ENCODE assay signal across 1 cellular context in the genomic region with DNA sequence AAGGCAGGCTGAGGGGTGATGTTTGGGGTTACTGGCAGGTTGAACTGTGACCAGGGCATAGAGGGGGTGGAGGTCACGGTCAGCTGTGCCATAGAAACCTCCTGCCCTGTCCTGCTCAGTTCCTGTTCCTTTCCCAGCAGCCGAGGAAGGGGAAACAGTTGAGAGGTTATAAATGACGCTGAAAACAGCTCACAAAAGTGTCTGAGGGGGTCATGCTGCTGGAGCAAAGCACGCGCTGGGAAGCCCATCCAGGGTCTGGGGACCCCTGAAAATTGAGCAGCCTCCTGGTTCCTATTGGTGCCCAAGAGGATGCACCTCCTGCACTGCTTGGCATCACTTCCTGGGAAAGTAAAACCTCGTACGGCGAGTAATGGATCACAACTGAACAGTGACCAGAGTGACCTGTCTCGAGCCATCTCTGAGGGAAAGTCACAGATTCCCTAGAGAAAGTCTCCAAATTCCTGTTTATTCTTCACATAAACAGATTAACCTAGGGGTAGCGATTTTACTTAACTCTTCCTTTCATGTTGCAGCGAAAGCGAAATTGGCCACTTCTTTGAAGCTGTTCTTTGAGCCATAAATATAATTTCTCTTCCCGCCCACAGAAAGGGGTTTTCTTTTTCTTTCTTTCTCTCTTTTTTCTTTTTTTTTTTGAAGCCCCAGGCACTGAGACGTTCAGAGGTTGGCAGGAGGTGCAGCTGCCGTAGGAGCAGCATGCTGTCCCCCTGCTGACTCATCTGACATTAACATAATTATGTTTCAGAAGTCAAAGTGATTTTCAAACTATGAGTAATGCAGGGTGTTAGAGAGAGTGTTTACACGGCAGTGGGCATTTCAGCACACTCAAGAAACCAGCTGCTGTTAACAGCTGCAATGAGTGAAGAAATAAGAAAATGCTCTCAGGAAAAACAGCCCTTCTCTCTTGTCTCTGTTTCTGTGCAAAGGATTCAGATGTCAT.
A peak's percentile ranks its signal among the peaks of the same experiment; 100 is the strongest.
TF ChIP-seq lines count a peak whose summit lies in the region.

No MANE protein-coding gene starts in this region.

TF ChIP-seq in HCT116, 20 proteins besides CTCF, POLR2A, EP300 and RAD21 (continued from another document):
- peak; percentile 94; the same call in 1 of the 2 replicates for TF ChIP-seq CBX3 (IDR thresholded peaks at IDR 0.05; ENCODE audit: low read depth)
- TF ChIP-seq JUND (IDR thresholded peaks at IDR 0.05) = peak; percentile 89
- no peak for TF ChIP-seq ZNF274 (IDR thresholded peaks at IDR 0.05; ENCODE audit: low read depth, low read length)
- TF ChIP-seq ZFX (IDR thresholded peaks at IDR 0.05) = no peak
- TF ChIP-seq YY1 (IDR thresholded peaks at IDR 0.05; ENCODE audit: extremely low read depth, insufficient replicate concordance, low read depth, low read length) = no peak
- TF ChIP-seq SRF (IDR thresholded peaks at IDR 0.05; ENCODE audit: low read depth) = no peak
- peak; percentile 89 for TF ChIP-seq MAX (IDR thresholded peaks at IDR 0.05)
- TF ChIP-seq, protein P1, sequence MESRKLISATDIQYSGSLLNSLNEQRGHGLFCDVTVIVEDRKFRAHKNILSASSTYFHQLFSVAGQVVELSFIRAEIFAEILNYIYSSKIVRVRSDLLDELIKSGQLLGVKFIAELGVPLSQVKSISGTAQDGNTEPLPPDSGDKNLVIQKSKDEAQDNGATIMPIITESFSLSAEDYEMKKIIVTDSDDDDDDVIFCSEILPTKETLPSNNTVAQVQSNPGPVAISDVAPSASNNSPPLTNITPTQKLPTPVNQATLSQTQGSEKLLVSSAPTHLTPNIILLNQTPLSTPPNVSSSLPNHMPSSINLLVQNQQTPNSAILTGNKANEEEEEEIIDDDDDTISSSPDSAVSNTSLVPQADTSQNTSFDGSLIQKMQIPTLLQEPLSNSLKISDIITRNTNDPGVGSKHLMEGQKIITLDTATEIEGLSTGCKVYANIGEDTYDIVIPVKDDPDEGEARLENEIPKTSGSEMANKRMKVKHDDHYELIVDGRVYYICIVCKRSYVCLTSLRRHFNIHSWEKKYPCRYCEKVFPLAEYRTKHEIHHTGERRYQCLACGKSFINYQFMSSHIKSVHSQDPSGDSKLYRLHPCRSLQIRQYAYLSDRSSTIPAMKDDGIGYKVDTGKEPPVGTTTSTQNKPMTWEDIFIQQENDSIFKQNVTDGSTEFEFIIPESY (IDR thresholded peaks at IDR 0.05; ENCODE audit: extremely low read depth, insufficient replicate concordance, low read length) = no peak
- TF ChIP-seq ATF3 (IDR thresholded peaks at IDR 0.05) = no peak
- TF ChIP-seq ELF1 (IDR thresholded peaks at IDR 0.05; ENCODE audit: borderline replicate concordance, low read depth) = no peak; the same call in 1 of the 2 replicates
- peak; percentile 90 for TF ChIP-seq FOSL1 (IDR thresholded peaks at IDR 0.05; ENCODE audit: low read depth)
- TF ChIP-seq SIN3A (IDR thresholded peaks at IDR 0.05; ENCODE audit: low read depth) = peak; percentile 83
- TF ChIP-seq POLR2AphosphoS5 (IDR thresholded peaks at IDR 0.05; ENCODE audit: low read depth, low read length) = no peak
- TF ChIP-seq EZH2phosphoT487 (IDR thresholded peaks at IDR 0.05; ENCODE audit: borderline replicate concordance) = no peak
TF ChIP-seq in HCT116: peak in this region for 9.
